In genomic region chr1:63721531-63722189, GRCh38 we compare ENCODE assay signal across 14 cellular contexts. TPM values are rescaled to one million over a fixed set of nuclear protein-coding genes. Genes with fewer than 3 reads are reported as not detected.
DNase-seq lines count a peak whose midpoint lies in the region; ATAC-seq and TF ChIP-seq lines count a peak whose summit lies in the region.
"Had no signal": no experiment of that assay in that cellular context is flagged by ENCODE, and none has a peak within 500 bp of the region (broad histone marks: within the 10 kb centered on the region; RNA-seq: fewer than 3 reads in every experiment).

No MANE protein-coding gene starts in this region.

- TF ChIP-seq CTCF in epithelial cell of esophagus (IDR thresholded peaks at IDR 0.05; ENCODE audit: insufficient read depth, low read depth, low read length, missing control alignments) = no peak
- no peak for TF ChIP-seq CTCF in GM13976 (IDR thresholded peaks at IDR 0.05; ENCODE audit: borderline replicate concordance, control extremely low read depth, extremely low read depth, insufficient read depth, missing control alignments)

- H3K4me3 ChIP-seq in epithelial cell of esophagus (ENCODE audit: low read length) = no peak overlapping the region
- H3K4me3 ChIP-seq: GM12878, mucosa of descending colon had no signal

- ATAC-seq in sciatic nerve = no peak
- ATAC-seq: CD8-positive, alpha-beta T cell; GM12878; mucosa of descending colon had no signal

- in situ Hi-C loops in ACHN (cut with HindIII; ENCODE audit: low pct_ligation_motif_present, low pct_unique_long_range_greater_than_20kb, low sequenced_read_pairs) (no loop called here), GM13976 (cut with MboI; ENCODE audit: low sequenced_read_pairs, unreplicated experiment) (no loop called here)

- DNase-seq in ACHN = peak; percentile 26
- DNase-seq in Daoy (ENCODE audit: low read depth) = peak; percentile 25
- DNase-seq in NCI-H2171 (lab: John Stamatoyannopoulos, UW) = peak; percentile 39
- DNase-seq in epithelial cell of esophagus (ENCODE audit: low read depth) = peak; percentile 25
- no peak for DNase-seq in GM13976 (ENCODE audit: low spot score)
- DNase-seq in KG1 (lab: John Stamatoyannopoulos, UW) = no peak
- DNase-seq in sciatic nerve (ENCODE audit: low spot score) = no peak
- no peak for DNase-seq in cerebellar cortex (ENCODE audit: low spot score)
- DNase-seq: activated CD4-positive, CD25-positive, alpha-beta regulatory T cell treated with anti-CD3 and anti-CD28 coated beads, Interleukin-2, amount 50 U/mL, for 72 hours; activated T-cell treated with anti-CD3 and anti-CD28 coated beads, Interleukin-2, amount 50 U/mL, for 1 hour; CD8-positive, alpha-beta T cell; mucosa of descending colon; NCI-H82 had no signal

- intact Hi-C loops in sciatic nerve (cut with DNase I) = no loop called here

RNA-seq across cellular contexts. Expression of gene ROR1, which starts 52.2 kb away (rescaled TPM):
- 13.2 and 17.4 TPM in 2 replicates for total RNA-seq in Daoy (2014; rRNA removed; shearing (Covaris generic))
- total RNA-seq in sciatic nerve = 16.7 TPM
- total RNA-seq: CD8-positive, alpha-beta T cell had no signal

Comparison
In these comparisons a context has a peak if more than half of its experiments do, and no peak if none do; other contexts are left out.
1. DNase-seq: peak in ACHN (single experiment), Daoy (single experiment), NCI-H2171 (single experiment) and epithelial cell of esophagus (single experiment); none in GM13976 (single experiment), KG1 (single experiment), sciatic nerve (single experiment) and cerebellar cortex (single experiment).